Comparison of ENCODE assay signal across 8 cellular contexts in the genomic region with DNA sequence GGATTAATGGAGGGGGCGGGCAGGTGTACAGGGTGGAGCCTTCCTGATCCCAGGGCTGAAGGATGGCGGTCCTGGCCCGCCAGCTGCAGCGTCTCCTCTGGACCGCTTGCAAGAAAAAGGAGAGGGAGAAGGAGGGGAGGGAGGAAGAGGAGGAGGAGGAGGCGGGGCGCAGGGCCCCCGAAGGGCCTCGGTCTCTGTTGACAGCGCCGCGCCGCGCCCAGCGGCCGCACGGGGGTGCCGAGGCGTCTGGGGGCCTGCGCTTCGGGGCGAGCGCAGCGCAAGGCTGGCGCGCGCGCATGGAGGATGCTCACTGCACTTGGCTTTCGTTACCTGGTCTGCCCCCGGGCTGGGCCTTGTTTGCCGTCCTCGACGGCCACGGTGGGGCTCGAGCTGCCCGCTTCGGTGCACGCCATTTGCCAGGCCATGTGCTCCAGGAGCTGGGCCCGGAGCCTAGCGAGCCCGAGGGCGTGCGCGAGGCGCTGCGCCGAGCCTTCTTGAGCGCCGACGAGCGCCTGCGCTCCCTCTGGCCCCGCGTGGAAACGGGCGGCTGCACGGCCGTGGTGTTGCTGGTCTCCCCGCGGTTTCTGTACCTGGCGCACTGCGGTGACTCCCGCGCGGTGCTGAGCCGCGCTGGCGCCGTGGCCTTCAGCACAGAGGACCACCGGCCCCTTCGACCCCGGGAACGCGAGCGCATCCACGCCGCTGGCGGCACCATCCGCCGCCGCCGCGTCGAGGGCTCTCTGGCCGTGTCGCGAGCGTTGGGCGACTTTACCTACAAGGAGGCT. TPM values are rescaled to one million over a fixed set of nuclear protein-coding genes. Genes with fewer than 3 reads are reported as not detected.
DNase-seq lines count a peak whose midpoint lies in the region; ATAC-seq and TF ChIP-seq lines count a peak whose summit lies in the region.

A gene with protein sequence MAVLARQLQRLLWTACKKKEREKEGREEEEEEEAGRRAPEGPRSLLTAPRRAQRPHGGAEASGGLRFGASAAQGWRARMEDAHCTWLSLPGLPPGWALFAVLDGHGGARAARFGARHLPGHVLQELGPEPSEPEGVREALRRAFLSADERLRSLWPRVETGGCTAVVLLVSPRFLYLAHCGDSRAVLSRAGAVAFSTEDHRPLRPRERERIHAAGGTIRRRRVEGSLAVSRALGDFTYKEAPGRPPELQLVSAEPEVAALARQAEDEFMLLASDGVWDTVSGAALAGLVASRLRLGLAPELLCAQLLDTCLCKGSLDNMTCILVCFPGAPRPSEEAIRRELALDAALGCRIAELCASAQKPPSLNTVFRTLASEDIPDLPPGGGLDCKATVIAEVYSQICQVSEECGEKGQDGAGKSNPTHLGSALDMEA (plus strand): TSS at position 33 of the 785 bp plus-strand sequence. CDS start 30 bp downstream, at position 63.

- TF ChIP-seq POLR2A in gastroesophageal sphincter (IDR thresholded peaks at IDR 0.05) (no peak), gastrocnemius medialis (IDR thresholded peaks at IDR 0.05) (no peak)

- peaks cover 44% of the 10 kb centered on the region for H3K27me3 ChIP-seq in gastroesophageal sphincter
- peaks cover 4 to 30% (median 9%) of the 10 kb centered on the region in 3 donors for H3K27me3 ChIP-seq in gastrocnemius medialis

- POLR2A ChIA-PET in GM10248 (lab: Yijun Ruan, JAX), result no interaction called here

- ATAC-seq in activated T-cell treated with anti-CD3 and anti-CD28 coated beads, Interleukin-2, amount 50 U/mL, for 72 hours (replicated peaks in 1 of 2), result peak; percentile 61 to 64
- no peak for ATAC-seq in gastroesophageal sphincter
- no peak for ATAC-seq in gastrocnemius medialis
- ATAC-seq in GM19324 (IDR thresholded peaks at IDR 0.05; ENCODE audit: low FRiP score, unreplicated experiment), result no peak
- ATAC-seq in HG02678 (IDR thresholded peaks at IDR 0.05; ENCODE audit: unreplicated experiment), result no peak

- H3K36me3 Mint-ChIP-seq in activated T-cell treated with anti-CD3 and anti-CD28 coated beads, Interleukin-2, amount 50 U/mL, for 72 hours (ENCODE audit: insufficient read depth in 2 of 2), result no peaks in the 10 kb centered on the region

- H3K9me3 Mint-ChIP-seq in activated T-cell treated with anti-CD3 and anti-CD28 coated beads, Interleukin-2, amount 50 U/mL, for 72 hours, result no peaks in the 10 kb centered on the region

- in situ Hi-C loops in gastrocnemius medialis (cut with MboI; ENCODE audit: low sequenced_read_pairs in 4 of 4), result no loop called here

- TF ChIP-seq CTCF in GM10248 (IDR thresholded peaks at IDR 0.05; ENCODE audit: control extremely low read depth, extremely low read depth, low read depth, missing control alignments) (peak; percentile 34), gastroesophageal sphincter (IDR thresholded peaks at IDR 0.05) (peak in 2 of 4 experiments; percentile 7 to 28), gastrocnemius medialis (IDR thresholded peaks at IDR 0.05 in 4 of 5, conservative IDR thresholded peaks at IDR 0.05 in 1 of 5) (no peak)

- CTCF ChIA-PET in GM10248 (lab: Yijun Ruan, JAX), result interaction anchor here (0.7 to 6.4 kb wide), 7 partner anchors 8 to 186 kb away, joined by 3 to 99 read pairs (median 4); no protein-coding TSS in a partner anchor

- peak within 1 kb of the TSS; percentile 81 to 93 for H3K4me3 Mint-ChIP-seq in activated T-cell treated with anti-CD3 and anti-CD28 coated beads, Interleukin-2, amount 50 U/mL, for 72 hours

- intact Hi-C loops in gastrocnemius medialis (cut with DNase I; ENCODE audit: low total_unique reads), result loop anchor here (5.0 to 10.0 kb wide), 2 partner anchors 174 to 321 kb away; partner anchors contain the start of genes BLOC1S3, CKM and TRAPPC6A

- H3K9me3 ChIP-seq in gastroesophageal sphincter, result no peaks in the 10 kb centered on the region
- no peaks in the 10 kb centered on the region for H3K9me3 ChIP-seq in gastrocnemius medialis

- H3K27ac ChIP-seq in gastroesophageal sphincter (peak within 1 kb of the TSS in 2 of 4 donors; percentile 14 to 52), gastrocnemius medialis (peak within 1 kb of the TSS in 2 of 4 donors; percentile 3 to 35)

- H3K36me3 ChIP-seq in gastroesophageal sphincter, result no peaks in the 10 kb centered on the region
- H3K36me3 ChIP-seq in gastrocnemius medialis, result no peaks in the 10 kb centered on the region

- 0 to 2% methylated on average over 1 to 15 of the region's 89 CpGs for WGBS in gastroesophageal sphincter (ENCODE audit: low coverage in 1 of 2), 2 donors

- TF ChIP-seq EP300 in gastroesophageal sphincter (IDR thresholded peaks at IDR 0.05), result no peak

- peaks cover 0 to 48% (median 27%) of the 10 kb centered on the region in 3 donors for H3K4me1 ChIP-seq in gastroesophageal sphincter
- peaks cover 21% of the 10 kb centered on the region in 2 donors for H3K4me1 ChIP-seq in gastrocnemius medialis

- DNase-seq in GM10248 (ENCODE audit: extremely low spot score), result peak; percentile 60
- DNase-seq in NCI-H226, result peak; percentile 23
- DNase-seq in activated T-cell treated with anti-CD3 and anti-CD28 coated beads, Interleukin-2, amount 50 U/mL, for 72 hours, result peak; percentile 75 to 77
- DNase-seq in gastrocnemius medialis, result no peak
- no peak for DNase-seq in NCI-H1694 treated with DMSO at 0.1 percent for 48 hours (lab: John Stamatoyannopoulos, UW)

- H3K27ac Mint-ChIP-seq in activated T-cell treated with anti-CD3 and anti-CD28 coated beads, Interleukin-2, amount 50 U/mL, for 72 hours, result no peak within 1 kb of the TSS

- H3K27me3 Mint-ChIP-seq in activated T-cell treated with anti-CD3 and anti-CD28 coated beads, Interleukin-2, amount 50 U/mL, for 72 hours (ENCODE audit: low read depth), result peaks cover 42% of the 10 kb centered on the region

- peaks cover 39% of the 10 kb centered on the region for H3K4me1 Mint-ChIP-seq in activated T-cell treated with anti-CD3 and anti-CD28 coated beads, Interleukin-2, amount 50 U/mL, for 72 hours (ENCODE audit: low read depth)

- H3K4me3 ChIP-seq in gastroesophageal sphincter (peak within 1 kb of the TSS; percentile 6 to 81), gastrocnemius medialis (peak within 1 kb of the TSS; percentile 14 to 75 (median 42))

RNA-seq across cellular contexts. Expression of the gene that starts here (rescaled TPM):
- total RNA-seq in activated T-cell treated with anti-CD3 and anti-CD28 coated beads, Interleukin-2, amount 50 U/mL, for 72 hours, result 1 to 10 TPM; 6.7 to 6.8 TPM
- 1 to 10 TPM in 3 of 4 donors, under 1 TPM in 1; 0.96 to 3.2 (median 2.1) TPM for total RNA-seq in gastroesophageal sphincter
- total RNA-seq in gastrocnemius medialis, result under 1 TPM in 1 of 4 donors, not detected in 3; 0.76 TPM

Comparison
In these comparisons a context has a peak if more than half of its experiments do, and no peak if none do; other contexts are left out.
1. DNase-seq: peak in GM10248 (single experiment), NCI-H226 (single experiment) and activated T-cell treated with anti-CD3 and anti-CD28 coated beads, Interleukin-2, amount 50 U/mL, for 72 hours (2 of 2); none in gastrocnemius medialis (0 of 2) and NCI-H1694 treated with DMSO at 0.1 percent for 48 hours (single experiment).
2. ATAC-seq: peak in activated T-cell treated with anti-CD3 and anti-CD28 coated beads, Interleukin-2, amount 50 U/mL, for 72 hours (2 of 2); none in gastroesophageal sphincter (single experiment), gastrocnemius medialis (0 of 2), GM19324 (single experiment) and HG02678 (single experiment).